In genomic region chr3:139948898-139949297, GRCh38 we compare ENCODE assay signal across 20 cellular contexts. TPM values are rescaled to one million over a fixed set of nuclear protein-coding genes. Genes with fewer than 3 reads are reported as not detected.
A peak's percentile ranks its signal among the peaks of the same experiment; 100 is the strongest.
DNase-seq lines count a peak whose midpoint lies in the region; ATAC-seq, FAIRE-seq and TF ChIP-seq lines count a peak whose summit lies in the region.
"Had no signal": no experiment of that assay in that cellular context is flagged by ENCODE, and none has a peak within 500 bp of the region (broad histone marks: within the 10 kb centered on the region; RNA-seq: fewer than 3 reads in every experiment).

No MANE protein-coding gene starts in this region.

- H2AFZ ChIP-seq in H9 (ENCODE audit: low read length), result no peak overlapping the region
- H2AFZ ChIP-seq in GM12878 (ENCODE audit: control insufficient read depth, low read depth, low read length), result no peak overlapping the region

- no peaks in the 10 kb centered on the region for H3K4me1 ChIP-seq in H9 (ENCODE audit: insufficient read depth, low read length)
- H3K4me1 ChIP-seq in GM12878 (ENCODE audit: control insufficient read depth, insufficient read depth, low read length), result no peaks in the 10 kb centered on the region
- no peaks in the 10 kb centered on the region for H3K4me1 ChIP-seq in CD8-positive, alpha-beta memory T cell (ENCODE audit: insufficient read depth, low read length)
- H3K4me1 ChIP-seq: Caco-2 had no signal

- intact Hi-C loops in GM12878 (cut with micrococcal nuclease; ENCODE audit: unreplicated experiment), result no loop called here

- H3K4me3 ChIP-seq in GM12878, result no peak overlapping the region
- H3K4me3 ChIP-seq in CD8-positive, alpha-beta memory T cell (ENCODE audit: low read length), result no peak overlapping the region

- RAD21 ChIA-PET in GM12878 (lab: Charles Lee; ENCODE audit: unreplicated experiment), result no interaction called here

- no peak for TF ChIP-seq EP300 in GM12878 (IDR thresholded peaks at IDR 0.05; ENCODE audit: borderline replicate concordance in 1 of 2, control insufficient read depth in 1 of 2, low read depth in 2 of 2, low read length in 2 of 2)

- TF ChIP-seq RAD21 in GM12878 (IDR thresholded peaks at IDR 0.05; ENCODE audit: insufficient read depth, low read depth, low read length), result no peak

- peak; percentile 35; the same call in 2 of the 3 replicates for ATAC-seq in GM12878
- ATAC-seq in stimulated activated effector memory CD8-positive, alpha-beta T cell treated with anti-CD3 and anti-CD28 coated beads, Interleukin-12 subunit alpha, Interleukin-12 subunit beta, amount 100 ng/mL, for 72 hours, result peak; percentile 11
- ATAC-seq: HepG2 had no signal

- no peaks in the 10 kb centered on the region for H3K36me3 Mint-ChIP-seq in H9 (ENCODE audit: insufficient read depth in 1 of 3, low read depth in 3 of 3)
- no peaks in the 10 kb centered on the region for H3K36me3 Mint-ChIP-seq in stimulated activated effector memory CD8-positive, alpha-beta T cell treated with anti-CD3 and anti-CD28 coated beads, Interleukin-12 subunit alpha, Interleukin-12 subunit beta, amount 100 ng/mL, for 72 hours
- H3K36me3 Mint-ChIP-seq in CD8-positive, alpha-beta memory T cell, result no peaks in the 10 kb centered on the region
- H3K36me3 Mint-ChIP-seq: CD4-positive, CD25-positive, alpha-beta regulatory T cell; IgD-negative memory B cell had no signal

- no peak overlapping the region for H2AK5ac ChIP-seq in H9 (ENCODE audit: insufficient read length, low read length)

- H2BK15ac ChIP-seq in H9 (ENCODE audit: low read depth, low read length), result 0 out of 2 replicates have a peak overlapping the region, but pooled peaks have one; percentile 59

- H3K27ac Mint-ChIP-seq in H9, result no peak overlapping the region
- H3K27ac Mint-ChIP-seq in stimulated activated effector memory CD8-positive, alpha-beta T cell treated with anti-CD3 and anti-CD28 coated beads, Interleukin-12 subunit alpha, Interleukin-12 subunit beta, amount 100 ng/mL, for 72 hours, result no peak overlapping the region
- no peak overlapping the region for H3K27ac Mint-ChIP-seq in CD8-positive, alpha-beta memory T cell
- H3K27ac Mint-ChIP-seq: CD4-positive, CD25-positive, alpha-beta regulatory T cell; IgD-negative memory B cell had no signal

- H2BK20ac ChIP-seq in H9 (ENCODE audit: low read depth, low read length, poor library complexity, severe bottlenecking), result no peak overlapping the region

- CTCF ChIA-PET in GM12878 (lab: Yijun Ruan, JAX), result interaction anchor here (1.9 kb wide), 1 partner anchor 11 kb away, joined by 8 read pairs; no protein-coding TSS in a partner anchor
- CTCF ChIA-PET in CD8-positive, alpha-beta memory T cell (lab: Charles Lee), result no interaction called here

- no peaks in the 10 kb centered on the region for H3K27me3 ChIP-seq in H9 (ENCODE audit: insufficient read depth, low read length)
- peaks cover 0 to 1% of the 10 kb centered on the region in 2 experiments; a peak in 1 of 4 replicates for H3K27me3 ChIP-seq in GM12878 (replicated peaks in 1 of 2; ENCODE audit: control insufficient read depth in 2 of 2, insufficient read depth in 2 of 2, low read length in 1 of 2)
- H3K27me3 ChIP-seq in CD8-positive, alpha-beta memory T cell (ENCODE audit: insufficient read depth, low read length, poor library complexity, severe bottlenecking), result no peaks in the 10 kb centered on the region
- H3K27me3 ChIP-seq: BE2C had no signal

- no peaks in the 10 kb centered on the region for H3K23me2 ChIP-seq in H9 (ENCODE audit: insufficient read length, low read depth, low read length, poor library complexity, severe bottlenecking)

- no peak overlapping the region for H3K56ac ChIP-seq in H9 (ENCODE audit: insufficient read length, low read depth, low read length)

- no peak overlapping the region for H3K4ac ChIP-seq in H9 (ENCODE audit: low read depth, low read length)

- no peak overlapping the region; the same call in 1 of the 2 replicates for H3K14ac ChIP-seq in H9 (ENCODE audit: insufficient read depth, low read length)

- POLR2A ChIA-PET in GM12878 (lab: Charles Lee), result no interaction called here
- POLR2A ChIA-PET in CD8-positive, alpha-beta memory T cell (lab: Charles Lee), result no interaction called here

- FAIRE-seq in GM12878 (lab: Jason Lieb, UNC), result no peak
- FAIRE-seq: D721Med, GM12891, HepG2 had no signal

- H3K4me3 Mint-ChIP-seq in H9, result no peak overlapping the region
- H3K4me3 Mint-ChIP-seq in stimulated activated effector memory CD8-positive, alpha-beta T cell treated with anti-CD3 and anti-CD28 coated beads, Interleukin-12 subunit alpha, Interleukin-12 subunit beta, amount 100 ng/mL, for 72 hours, result no peak overlapping the region
- H3K4me3 Mint-ChIP-seq in CD8-positive, alpha-beta memory T cell, result no peak overlapping the region
- H3K4me3 Mint-ChIP-seq: CD4-positive, CD25-positive, alpha-beta regulatory T cell; IgD-negative memory B cell had no signal

- TF ChIP-seq CTCF in H9 (conservative IDR thresholded peaks at IDR 0.05), result no peak
- no peak for TF ChIP-seq CTCF in GM12878 (IDR thresholded peaks at IDR 0.05 in 2 of 3, conservative IDR thresholded peaks at IDR 0.05 in 1 of 3; ENCODE audit: control insufficient read depth in 2 of 3, extremely low read depth in 1 of 3, insufficient read depth in 1 of 3, low read depth in 3 of 3, low read length in 3 of 3)

- WGBS in H9 (ENCODE audit: extremely low coverage, insufficient read length, low lambda C conversion rate), result no CpG with 5 or more reads among the region's 6 CpGs
- 11% methylated on average over 6 of the region's 6 CpGs for WGBS in GM12878 (ENCODE audit: insufficient coverage, insufficient replicate concordance, low lambda C conversion rate, missing lambda C conversion rate)

- H3K79me2 ChIP-seq in H9 (ENCODE audit: insufficient read depth, low read length) (no peaks in the 10 kb centered on the region), GM12878 (ENCODE audit: control insufficient read depth, insufficient read depth, low read length) (no peaks in the 10 kb centered on the region)

- H2BK12ac ChIP-seq in H9 (ENCODE audit: insufficient read length, low read depth, low read length), result no peak overlapping the region

- no peak overlapping the region for H4K91ac ChIP-seq in H9 (ENCODE audit: insufficient read length, low read depth, low read length)

- no peaks in the 10 kb centered on the region for H3K9me3 ChIP-seq in H9 (ENCODE audit: control insufficient read depth, low read depth, low read length)
- no peaks in the 10 kb centered on the region for H3K9me3 ChIP-seq in GM12878 (replicated peaks; ENCODE audit: control insufficient read depth, insufficient read depth, low read length)
- H3K9me3 ChIP-seq in CD8-positive, alpha-beta memory T cell (ENCODE audit: low read length), result no peaks in the 10 kb centered on the region
- H3K9me3 ChIP-seq: BE2C, Caco-2 had no signal

- no peaks in the 10 kb centered on the region for H3K9me3 Mint-ChIP-seq in H9
- no peaks in the 10 kb centered on the region for H3K9me3 Mint-ChIP-seq in stimulated activated effector memory CD8-positive, alpha-beta T cell treated with anti-CD3 and anti-CD28 coated beads, Interleukin-12 subunit alpha, Interleukin-12 subunit beta, amount 100 ng/mL, for 72 hours
- H3K9me3 Mint-ChIP-seq in CD8-positive, alpha-beta memory T cell, result peaks cover 0 to 5% (median 1%) of the 10 kb centered on the region in 5 donors

- H3K4me1 Mint-ChIP-seq in H9, result no peaks in the 10 kb centered on the region; a peak in 1 of 4 replicates
- no peaks in the 10 kb centered on the region for H3K4me1 Mint-ChIP-seq in stimulated activated effector memory CD8-positive, alpha-beta T cell treated with anti-CD3 and anti-CD28 coated beads, Interleukin-12 subunit alpha, Interleukin-12 subunit beta, amount 100 ng/mL, for 72 hours
- no peaks in the 10 kb centered on the region for H3K4me1 Mint-ChIP-seq in CD8-positive, alpha-beta memory T cell
- H3K4me1 Mint-ChIP-seq: CD4-positive, CD25-positive, alpha-beta regulatory T cell; IgD-negative memory B cell had no signal

- no peak overlapping the region for H4K5ac ChIP-seq in H9 (ENCODE audit: insufficient read length, low read depth, low read length)

- H4K20me1 ChIP-seq in H9 (ENCODE audit: control insufficient read depth, insufficient read depth, insufficient read length), result no peaks in the 10 kb centered on the region
- no peaks in the 10 kb centered on the region for H4K20me1 ChIP-seq in GM12878 (ENCODE audit: control insufficient read depth, insufficient read depth)

- in situ Hi-C loops in GM12878 (cut with MboI), result loop anchor here (25.0 kb wide), 1 partner anchor 913 kb away; no protein-coding TSS in a partner anchor

- no peaks in the 10 kb centered on the region for H3K36me3 ChIP-seq in GM12878 (ENCODE audit: control insufficient read depth in 2 of 2, insufficient read depth in 2 of 2, low read length in 1 of 2)
- H3K36me3 ChIP-seq in CD8-positive, alpha-beta memory T cell (ENCODE audit: insufficient read depth, low read length), result no peaks in the 10 kb centered on the region
- H3K36me3 ChIP-seq: BE2C had no signal

- H3K9ac ChIP-seq in H9 (ENCODE audit: extremely low read depth, insufficient read length, low read length) (no peak overlapping the region), GM12878 (ENCODE audit: control insufficient read depth, insufficient read depth, low read length) (no peak overlapping the region)

- no peak overlapping the region for H3K23ac ChIP-seq in H9 (ENCODE audit: insufficient read length, low read depth, low read length)

- no peak overlapping the region for H4K8ac ChIP-seq in H9 (replicated peaks; ENCODE audit: insufficient read length, low read depth, low read length)

- H2BK5ac ChIP-seq in H9 (ENCODE audit: insufficient read length, low read length), result no peak overlapping the region

- no peak overlapping the region for H2BK120ac ChIP-seq in H9 (ENCODE audit: low read depth, low read length, poor library complexity, severe bottlenecking)

- no peaks in the 10 kb centered on the region for H3K79me1 ChIP-seq in H9 (ENCODE audit: insufficient read depth, low read depth, low read length, poor library complexity, severe bottlenecking)

- SMC1A ChIA-PET in GM12878 (lab: Charles Lee; ENCODE audit: uncharacterized antibody, unreplicated experiment), result no interaction called here

- H3K18ac ChIP-seq in H9 (ENCODE audit: insufficient read length, low read depth, low read length), result no peak overlapping the region

- TF ChIP-seq POLR2A in GM12878 (IDR thresholded peaks at IDR 0.05; ENCODE audit: low read depth, low read length), result no peak

- H3K4me2 ChIP-seq in H9 (ENCODE audit: insufficient read depth, insufficient read length, low read length) (no peak overlapping the region), GM12878 (ENCODE audit: control insufficient read depth, insufficient read depth) (no peak overlapping the region)

- H3K27ac ChIP-seq in H9 (ENCODE audit: insufficient read length, low read depth, low read length), result no peak overlapping the region
- no peak overlapping the region for H3K27ac ChIP-seq in GM12878 (ENCODE audit: control insufficient read depth, insufficient read depth)
- H3K27ac ChIP-seq in CD8-positive, alpha-beta memory T cell (ENCODE audit: low read depth, low read length), result no peak overlapping the region

- H3K27me3 Mint-ChIP-seq in H9 (ENCODE audit: low read depth), result peaks cover 19% of the 10 kb centered on the region
- H3K27me3 Mint-ChIP-seq in CD8-positive, alpha-beta memory T cell, result peaks cover 0 to 1% of the 10 kb centered on the region in 2 donors

- no peak overlapping the region for H3T11ph ChIP-seq in H9 (ENCODE audit: low read length)

- DNase-seq in ELF-1 (ENCODE audit: low read depth, low spot score), result peak; percentile 14
- DNase-seq in H9, result no peak
- DNase-seq in GM12878 (ENCODE audit: low read depth, low spot score), result no peak
- no peak for DNase-seq in stimulated activated effector memory CD8-positive, alpha-beta T cell treated with anti-CD3 and anti-CD28 coated beads, Interleukin-12 subunit alpha, Interleukin-12 subunit beta, amount 100 ng/mL, for 72 hours (ENCODE audit: low spot score in 2 of 2)
- no peak for DNase-seq in DMS 273 (lab: John Stamatoyannopoulos, UW; ENCODE audit: unreplicated experiment)
- DNase-seq in AG08395 (ENCODE audit: low spot score), result no peak
- DNase-seq in CD8-positive, alpha-beta memory T cell, result no peak
- DNase-seq in DMS153 (lab: John Stamatoyannopoulos, UW), result no peak
- DNase-seq: BE2C; C1 segment of cervical spinal cord; Caco-2; CD4-positive, CD25-positive, alpha-beta regulatory T cell; DMS79 treated with DMSO at 0.1 percent for 48 hours; GOT3; H7; KBM-7 had no signal

- no TSS peak for BruUV-seq in GM12878 (replicated peaks; lab: Mats Ljungman, UMichigan)

RNA-seq across cellular contexts. Expression of gene CLSTN2, which starts 13.9 kb away (rescaled TPM):
- 0.66 and 0.68 TPM in 2 replicates for total RNA-seq in H9 (2021)
- not detected in 2 replicates for total RNA-seq in GM12878 (2013; cell fraction: nucleolus; rRNA removed)
- under 0.01 TPM in 1 of 2 replicates, not detected in the other for total RNA-seq in GM12878 (2014; rRNA removed)
- under 0.01 TPM in 1 of 2 replicates, not detected in the other for total RNA-seq in GM12878 (2014; rRNA removed; fragmentation: Illumina TruSeq; extraction: Trizol)
- total RNA-seq in GM12878 (2021), result 0.03 and 0.05 TPM in 2 replicates
- not detected for polyA plus RNA-seq in GM12878 (2011; ENCODE audit: low read depth)
- polyA plus RNA-seq in GM12878 (2011; rRNA removed), result not detected in 2 replicates
- polyA plus RNA-seq in GM12878 (2011; cell fraction: cytosol; rRNA removed), result not detected in 2 replicates
- polyA plus RNA-seq in GM12878 (2011; cell fraction: nucleus; rRNA removed), result not detected in 2 replicates
- 0.01 TPM in 1 of 2 replicates, not detected in the other for polyA plus RNA-seq in GM12878 (2012)
- polyA plus RNA-seq in GM12878 (2014; fragmentation: Illumina TruSeq; extraction: Trizol), result 0.03 TPM in 1 of 2 replicates, not detected in the other
- under 1 TPM; under 0.01 to 0.10 TPM for polyA plus RNA-seq in GM12878 (2014; fragmentation: Nextera tagmentation; extraction: Ambion mirVana)
- 0.04 TPM in 1 of 2 replicates, not detected in the other for polyA plus RNA-seq in GM12878 (2014; rRNA removed)
- not detected for polyA plus RNA-seq in GM12878 (2016; fragmentation: Nextera tagmentation; extraction: Ambion mirVana)
- not detected in 2 replicates for polyA minus RNA-seq in GM12878 (2011; rRNA and poly(A)+ RNA removed)
- not detected in 2 replicates for polyA minus RNA-seq in GM12878 (2011; cell fraction: cytosol; rRNA and poly(A)+ RNA removed)
- not detected in 2 replicates for polyA minus RNA-seq in GM12878 (2011; cell fraction: nucleus; rRNA and poly(A)+ RNA removed)
- total RNA-seq in CD8-positive, alpha-beta memory T cell, result not detected
- polyA plus RNA-seq in CD8-positive, alpha-beta memory T cell, result not detected
- total RNA-seq: CD4-positive, CD25-positive, alpha-beta regulatory T cell; HepG2 had no signal
- polyA plus RNA-seq: CD4-positive, CD25-positive, alpha-beta regulatory T cell; HepG2; IgD-negative memory B cell had no signal
